ENCODE assay signal across 9 cellular contexts in genomic region chr17:77208217-77208808, GRCh38.
DNase-seq lines count a peak whose midpoint lies in the region; ATAC-seq, FAIRE-seq and TF ChIP-seq lines count a peak whose summit lies in the region.
"Had no signal": no experiment of that assay in that cellular context is flagged by ENCODE, and none has a peak within 500 bp of the region (broad histone marks: within the 10 kb centered on the region; RNA-seq: fewer than 3 reads in every experiment).

No MANE protein-coding gene starts in this region.

- peak; percentile 35 to 41 for ATAC-seq in lower lobe of right lung

- TF ChIP-seq RAD21 in Ishikawa (IDR thresholded peaks at IDR 0.05; ENCODE audit: low read depth): peak; percentile 13; the same call in 1 of the 2 replicates

- H3K36me3 ChIP-seq in lower lobe of right lung: peaks cover 100% of the 10 kb centered on the region

- peaks cover 33% of the 10 kb centered on the region for H3K4me1 ChIP-seq in lower lobe of right lung

- no peak for TF ChIP-seq EP300 in Ishikawa (IDR thresholded peaks at IDR 0.05; ENCODE audit: borderline replicate concordance)

- H3K9me3 ChIP-seq in AG04450 (ENCODE audit: control insufficient read depth, insufficient read depth, low read length): peaks cover 3% of the 10 kb centered on the region; the same call in 1 of the 2 replicates
- H3K9me3 ChIP-seq in lower lobe of right lung: no peaks in the 10 kb centered on the region

- POLR2A ChIA-PET in AG04450 (lab: Yijun Ruan, JAX): interaction anchor here (0.6 kb wide), 1 partner anchor 66 kb away, joined by 8 read pairs; no protein-coding TSS in a partner anchor

- intact Hi-C loops in lower lobe of right lung (cut with DNase I): no loop called here

- H3K27ac ChIP-seq in AG04450 (ENCODE audit: low read depth, low read length) (no peak overlapping the region), caudate nucleus (ENCODE audit: low read depth, low read length) (peak overlapping the region; percentile 72), lower lobe of right lung (no peak overlapping the region)

- FAIRE-seq in urothelium cell line (lab: Jason Lieb, UNC): no peak

- CTCF ChIA-PET in AG04450 (lab: Charles Lee): interaction anchor here (0.6 to 2.8 kb wide), 2 partner anchors 66 to 121 kb away, joined by 4 to 16 read pairs; no protein-coding TSS in a partner anchor

- TF ChIP-seq CTCF in AG04450 (IDR thresholded peaks at IDR 0.05; ENCODE audit: low read depth, low read length) (peak; percentile 27), lower lobe of right lung (IDR thresholded peaks at IDR 0.05) (peak; percentile 30)

- H3K4me3 ChIP-seq in AG04450 (ENCODE audit: low read depth, low read length) (no peak overlapping the region), lower lobe of right lung (no peak overlapping the region)

- DNase-seq in AG04450 (ENCODE audit: low read depth, low spot score): peak; percentile 10
- peak in 28 of 61 donors; percentile 20 to 82 (median 36) for DNase-seq in caudate nucleus (lab: John Stamatoyannopoulos, UW)
- DNase-seq in lower lobe of right lung: no peak
- no peak for DNase-seq in urothelium cell line (ENCODE audit: low spot score)
- no peak for DNase-seq in T-helper 9 cell
- no peak for DNase-seq in NCI-H524 treated with DMSO at 0.1 percent for 48 hours (lab: John Stamatoyannopoulos, UW)
- DNase-seq in cortex of kidney (lab: John Stamatoyannopoulos, UW): no peak
- DNase-seq: activated B cell treated with CpG ODN at 0.5 μM for 24 hours had no signal

- H3K27me3 ChIP-seq in AG04450 (ENCODE audit: control insufficient read depth, insufficient read depth, low read length): no peaks in the 10 kb centered on the region
- no peaks in the 10 kb centered on the region for H3K27me3 ChIP-seq in lower lobe of right lung (ENCODE audit: low read depth)

TF ChIP-seq in Ishikawa, 13 proteins besides CTCF, POLR2A, EP300 and RAD21:
- TF ChIP-seq YY1 (IDR thresholded peaks at IDR 0.05; ENCODE audit: low read depth): no peak
- no peak for TF ChIP-seq USF1 (IDR thresholded peaks at IDR 0.05)
- TF ChIP-seq REST (IDR thresholded peaks at IDR 0.05; ENCODE audit: low read depth): no peak
- TF ChIP-seq TAF1 (IDR thresholded peaks at IDR 0.05; ENCODE audit: low read depth): no peak
- no peak for TF ChIP-seq NFIC (IDR thresholded peaks at IDR 0.05)
- TF ChIP-seq EGR1 (IDR thresholded peaks at IDR 0.05): no peak
- TF ChIP-seq FOXM1 (IDR thresholded peaks at IDR 0.05; ENCODE audit: borderline replicate concordance, low read depth): no peak
- TF ChIP-seq ZBTB7A (IDR thresholded peaks at IDR 0.05; ENCODE audit: low read depth): no peak
- TF ChIP-seq CEBPB (IDR thresholded peaks at IDR 0.05): no peak
- no peak for TF ChIP-seq TCF12 (IDR thresholded peaks at IDR 0.05; ENCODE audit: low read depth)
- no peak for TF ChIP-seq CREB1 (IDR thresholded peaks at IDR 0.05; ENCODE audit: low read depth)
- TF ChIP-seq TEAD4 (IDR thresholded peaks at IDR 0.05): no peak
- TF ChIP-seq MAX (IDR thresholded peaks at IDR 0.05): no peak
